ENCODE assay signal across 17 cellular contexts in the genomic region with DNA sequence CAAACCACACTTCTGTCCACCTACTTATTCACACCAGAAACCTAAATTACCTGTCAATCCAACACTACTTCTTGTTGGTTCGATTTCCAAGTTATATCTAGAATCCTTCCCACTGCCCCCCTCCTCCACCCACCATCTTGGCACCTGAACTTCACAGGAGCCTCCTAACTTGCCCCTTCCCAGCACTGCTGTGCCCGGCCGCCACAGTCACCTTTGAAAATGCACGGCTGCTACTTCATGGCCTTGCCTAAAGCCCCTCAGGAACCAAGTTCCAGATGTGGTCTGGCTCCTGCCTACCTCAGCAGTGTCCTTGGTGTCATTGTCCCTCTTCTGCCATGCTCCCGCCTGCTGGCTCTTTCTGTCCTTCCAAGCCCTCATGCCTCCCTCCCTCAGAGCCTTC. TPM values are rescaled to one million over a fixed set of nuclear protein-coding genes. Genes with fewer than 3 reads are reported as not detected.
DNase-seq lines count a peak whose midpoint lies in the region; ATAC-seq and TF ChIP-seq lines count a peak whose summit lies in the region.
"Had no signal": no experiment of that assay in that cellular context is flagged by ENCODE, and none has a peak within 500 bp of the region (broad histone marks: within the 10 kb centered on the region; RNA-seq: fewer than 3 reads in every experiment).

No MANE protein-coding gene starts in this region.

- H3K27me3 ChIP-seq in BLaER1: no peaks in the 10 kb centered on the region
- no peaks in the 10 kb centered on the region for H3K27me3 ChIP-seq in CD8-positive, alpha-beta memory T cell (ENCODE audit: insufficient read depth, low read length, poor library complexity, severe bottlenecking)

- 0 out of 2 replicates have a peak overlapping the region, but pooled peaks have one; percentile 87 for H3K4me2 ChIP-seq in BLaER1

- no peak for DNase-seq in CD8-positive, alpha-beta memory T cell
- DNase-seq in central memory CD8-positive, alpha-beta T cell (ENCODE audit: low spot score in 2 of 2): no peak
- DNase-seq in osteocyte (ENCODE audit: extremely low spot score, unreplicated experiment) (no peak), dedifferentiated amniotic fluid mesenchymal stem cell (ENCODE audit: extremely low spot score) (no peak)
- DNase-seq in stimulated activated naive CD4-positive, alpha-beta T cell treated with Interleukin-2 at 50 U/mL for 16 hours (lab: John Stamatoyannopoulos, UW): no peak
- DNase-seq in stimulated activated naive CD4-positive, alpha-beta T cell (lab: John Stamatoyannopoulos, UW): no peak
- DNase-seq: activated CD4-positive, CD25-positive, alpha-beta regulatory T cell treated with anti-CD3 and anti-CD28 coated beads, Interleukin-2, amount 50 U/mL, for 72 hours; activated T-cell treated with anti-CD3 and anti-CD28 coated beads, Interleukin-2, amount 50 U/mL, for 1 hour; DMS79 treated with DMSO at 0.1 percent for 48 hours; HCEC 1CT; naive B cell; NCI-H774; stimulated activated CD4-positive, alpha-beta T cell treated with anti-CD3 and anti-CD28 coated beads, Interleukin-2, amount 100 ng/mL, for 24 hours; T-helper 2 cell had no signal

- H4K20me1 ChIP-seq in BLaER1: peaks cover 31% of the 10 kb centered on the region

- peaks cover 0 to 4% of the 10 kb centered on the region in 2 donors for H3K27me3 Mint-ChIP-seq in CD8-positive, alpha-beta memory T cell
- H3K27me3 Mint-ChIP-seq in central memory CD8-positive, alpha-beta T cell: no peaks in the 10 kb centered on the region
- H3K27me3 Mint-ChIP-seq in osteocyte (ENCODE audit: unreplicated experiment): no peaks in the 10 kb centered on the region
- H3K27me3 Mint-ChIP-seq: IgD-negative memory B cell, naive B cell had no signal

- no peaks in the 10 kb centered on the region for H3K9me3 ChIP-seq in BLaER1
- H3K9me3 ChIP-seq in CD8-positive, alpha-beta memory T cell (ENCODE audit: low read length): no peaks in the 10 kb centered on the region

- POLR2A ChIA-PET in CD8-positive, alpha-beta memory T cell (lab: Charles Lee): interaction anchor here (0.6 kb wide), 1 partner anchor 38 kb away, joined by 3 read pairs; no protein-coding TSS in a partner anchor

- peaks cover 60 to 70% (median 62%) of the 10 kb centered on the region in 3 donors for H3K4me1 Mint-ChIP-seq in CD8-positive, alpha-beta memory T cell
- H3K4me1 Mint-ChIP-seq in central memory CD8-positive, alpha-beta T cell: peaks cover 52% of the 10 kb centered on the region
- H3K4me1 Mint-ChIP-seq in osteocyte (ENCODE audit: unreplicated experiment): peaks cover 50% of the 10 kb centered on the region

- H3K36me3 ChIP-seq in BLaER1: peaks cover 52% of the 10 kb centered on the region
- no peaks in the 10 kb centered on the region for H3K36me3 ChIP-seq in CD8-positive, alpha-beta memory T cell (ENCODE audit: insufficient read depth, low read length)

- peak overlapping the region; percentile 18 to 99 (median 81) for H3K27ac Mint-ChIP-seq in CD8-positive, alpha-beta memory T cell
- H3K27ac Mint-ChIP-seq in central memory CD8-positive, alpha-beta T cell (ENCODE audit: low read depth): peak overlapping the region; percentile 98
- H3K27ac Mint-ChIP-seq in osteocyte (ENCODE audit: unreplicated experiment): peak overlapping the region; percentile 43

- H3K36me3 Mint-ChIP-seq in CD8-positive, alpha-beta memory T cell: peaks cover 0 to 23% (median 0%) of the 10 kb centered on the region in 3 donors
- H3K36me3 Mint-ChIP-seq in central memory CD8-positive, alpha-beta T cell (ENCODE audit: insufficient read depth): peaks cover 14% of the 10 kb centered on the region
- peaks cover 29% of the 10 kb centered on the region for H3K36me3 Mint-ChIP-seq in osteocyte (ENCODE audit: unreplicated experiment)

- ATAC-seq in central memory CD8-positive, alpha-beta T cell (replicated peaks; ENCODE audit: extremely low read depth, poor library complexity, severe bottlenecking): no peak
- ATAC-seq in GM19395 (IDR thresholded peaks at IDR 0.05; ENCODE audit: unreplicated experiment): no peak

- H3K4me3 Mint-ChIP-seq in CD8-positive, alpha-beta memory T cell: no peak overlapping the region
- H3K4me3 Mint-ChIP-seq in central memory CD8-positive, alpha-beta T cell: no peak overlapping the region
- H3K4me3 Mint-ChIP-seq in osteocyte (ENCODE audit: unreplicated experiment): no peak overlapping the region

- TF ChIP-seq CTCF in osteocyte (IDR thresholded peaks at IDR 0.05): no peak

- peaks cover 92% of the 10 kb centered on the region for H3K4me1 ChIP-seq in BLaER1
- H3K4me1 ChIP-seq in CD8-positive, alpha-beta memory T cell (ENCODE audit: insufficient read depth, low read length): peaks cover 61% of the 10 kb centered on the region

- no peak overlapping the region for H3K4me3 ChIP-seq in BLaER1
- H3K4me3 ChIP-seq in CD8-positive, alpha-beta memory T cell (ENCODE audit: low read length): no peak overlapping the region

- 0 out of 2 replicates have a peak overlapping the region, but pooled peaks have one; percentile 12 for H3K9ac ChIP-seq in BLaER1

- H3K27ac ChIP-seq in BLaER1: peak overlapping the region; percentile 91
- H3K27ac ChIP-seq in CD8-positive, alpha-beta memory T cell (ENCODE audit: low read depth, low read length): no peak overlapping the region

- H3K9me3 Mint-ChIP-seq in CD8-positive, alpha-beta memory T cell: peaks cover 0 to 2% (median 0%) of the 10 kb centered on the region in 5 donors
- no peaks in the 10 kb centered on the region for H3K9me3 Mint-ChIP-seq in central memory CD8-positive, alpha-beta T cell
- H3K9me3 Mint-ChIP-seq in osteocyte (ENCODE audit: unreplicated experiment): no peaks in the 10 kb centered on the region
- H3K9me3 Mint-ChIP-seq: IgD-negative memory B cell, naive B cell had no signal

- CTCF ChIA-PET in CD8-positive, alpha-beta memory T cell (lab: Charles Lee): interaction anchor here (2.0 kb wide), 1 partner anchor 70 kb away, joined by 8 read pairs; no protein-coding TSS in a partner anchor

RNA-seq across cellular contexts. Expression of a gene that starts 31.2 kb away (rescaled TPM):
- total RNA-seq in CD8-positive, alpha-beta memory T cell: 1 to 10 TPM; 4.4 to 4.9 TPM
- polyA plus RNA-seq in CD8-positive, alpha-beta memory T cell: 0.97 TPM
- 26.0 and 29.5 TPM in 2 replicates for total RNA-seq in osteocyte

RNA-seq across cellular contexts. Expression of a gene that starts 37.9 kb away (rescaled TPM):
- total RNA-seq in CD8-positive, alpha-beta memory T cell: 10 to 100 TPM; 21.1 to 21.3 TPM
- 56.4 TPM for polyA plus RNA-seq in CD8-positive, alpha-beta memory T cell
- total RNA-seq in osteocyte: 177 and 185 TPM in 2 replicates

Comparison
In these comparisons a context has a peak if more than half of its experiments do, and no peak if none do; other contexts are left out.
1. H3K27ac Mint-ChIP-seq: peak in every context shown above with its lines; median percentile 98 in central memory CD8-positive, alpha-beta T cell; 81 in CD8-positive, alpha-beta memory T cell; 43 in osteocyte.